In the genomic region with DNA sequence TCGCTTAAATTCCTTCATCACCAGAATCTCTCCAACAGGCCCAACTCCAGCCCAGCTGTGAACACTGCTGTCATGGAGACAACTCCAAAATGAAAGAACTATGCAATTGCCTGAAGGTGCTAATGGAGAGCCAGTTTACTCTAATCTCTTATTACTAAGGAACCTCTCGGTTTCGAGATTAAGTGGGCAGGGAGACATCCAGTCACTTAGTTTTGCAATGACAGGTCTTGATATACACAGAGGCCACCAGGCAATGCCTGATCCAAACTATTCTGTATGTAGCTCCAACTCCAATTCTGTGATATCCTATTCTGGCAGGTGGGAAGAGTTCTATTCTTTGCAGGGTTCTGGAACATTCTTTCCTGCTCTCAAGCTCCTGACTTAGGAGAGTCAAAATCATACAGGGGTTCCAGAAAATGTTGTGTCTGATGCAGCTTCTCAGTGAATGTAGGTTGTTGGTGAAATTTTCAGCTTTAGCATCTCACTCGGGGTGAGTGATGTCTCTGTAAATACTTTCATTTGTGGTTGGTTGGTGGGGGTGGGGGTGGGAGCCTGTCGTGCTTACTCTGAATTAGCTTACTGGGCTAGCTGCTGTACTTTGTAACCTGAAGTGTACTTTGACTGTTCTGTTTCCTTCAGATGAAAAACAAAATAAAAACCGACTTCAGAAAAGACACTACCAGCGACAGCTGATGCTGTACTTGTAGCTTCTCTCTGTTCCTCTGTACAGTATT, we compare ENCODE assay signal across 12 cellular contexts.
DNase-seq lines count a peak whose midpoint lies in the region; ATAC-seq and TF ChIP-seq lines count a peak whose summit lies in the region.
"Had no signal": no experiment of that assay in that cellular context is flagged by ENCODE, and none has a peak within 500 bp of the region (broad histone marks: within the 10 kb centered on the region; RNA-seq: fewer than 3 reads in every experiment).

No MANE protein-coding gene starts in this region.

- H3K27ac Mint-ChIP-seq in memory B cell (peak overlapping the region; percentile 18), type B pancreatic cell (no peak overlapping the region)

- H3K36me3 Mint-ChIP-seq in memory B cell (no peaks in the 10 kb centered on the region), type B pancreatic cell (peaks cover 3% of the 10 kb centered on the region)

- H3K4me1 Mint-ChIP-seq in memory B cell (peaks cover 32% of the 10 kb centered on the region), type B pancreatic cell (ENCODE audit: unreplicated experiment) (no peaks in the 10 kb centered on the region)
- H3K4me1 Mint-ChIP-seq: central memory CD8-positive, alpha-beta T cell had no signal

- H3K4me3 Mint-ChIP-seq in memory B cell (no peak overlapping the region), type B pancreatic cell (no peak overlapping the region)
- H3K4me3 Mint-ChIP-seq: central memory CD8-positive, alpha-beta T cell had no signal

- peak; percentile 76 for ATAC-seq in GM21529 (IDR thresholded peaks at IDR 0.05; ENCODE audit: unreplicated experiment)
- ATAC-seq in memory B cell (ENCODE audit: low read depth), result no peak
- ATAC-seq: SK-N-SH treated with all-trans-retinoic acid at 6 μM for 48 hours had no signal

- H3K27ac ChIP-seq in KOPT-K1 (ENCODE audit: low read depth, low read length, poor library complexity, severe bottlenecking), result peak overlapping the region; percentile 41

- H3K27me3 Mint-ChIP-seq in memory B cell (no peaks in the 10 kb centered on the region), type B pancreatic cell (no peaks in the 10 kb centered on the region)
- H3K27me3 Mint-ChIP-seq: central memory CD8-positive, alpha-beta T cell had no signal

- H3K9me3 Mint-ChIP-seq in memory B cell, result no peaks in the 10 kb centered on the region
- H3K9me3 Mint-ChIP-seq in type B pancreatic cell, result no peaks in the 10 kb centered on the region
- H3K9me3 Mint-ChIP-seq: central memory CD8-positive, alpha-beta T cell had no signal

- DNase-seq in activated CD4-positive, alpha-beta T cell treated with anti-CD3 and anti-CD28 coated beads for 48 hours, result peak; percentile 50
- no peak for DNase-seq in activated CD4-positive, alpha-beta T cell treated with anti-CD3 and anti-CD28 coated beads, Interleukin-2, amount 50 U/mL, for 48 hours
- DNase-seq in memory B cell (ENCODE audit: low spot score in 2 of 2), result no peak
- no peak for DNase-seq in type B pancreatic cell (ENCODE audit: extremely low spot score, unreplicated experiment)
- DNase-seq in DMS153 treated with DMSO at 0.1 percent for 48 hours (lab: John Stamatoyannopoulos, UW; ENCODE audit: unreplicated experiment), result no peak
- DNase-seq in SK-N-DZ (ENCODE audit: low spot score), result no peak
- DNase-seq: EL, NCI-H69 had no signal

- no peaks in the 10 kb centered on the region for H3K36me3 ChIP-seq in KOPT-K1 (ENCODE audit: insufficient read depth, low read length)

- H3K9me3 ChIP-seq in KOPT-K1 (ENCODE audit: insufficient read depth, low read length, poor library complexity, severe bottlenecking), result no peaks in the 10 kb centered on the region

- TF ChIP-seq CTCF in type B pancreatic cell (conservative IDR thresholded peaks at IDR 0.05), result no peak
